22 cellular contexts compared by ENCODE assay signal in genomic region chr1:14466006-14466405, GRCh38.
DNase-seq lines count a peak whose midpoint lies in the region; FAIRE-seq and TF ChIP-seq lines count a peak whose summit lies in the region.
"Had no signal": no experiment of that assay in that cellular context is flagged by ENCODE, and none has a peak within 500 bp of the region (broad histone marks: within the 10 kb centered on the region; RNA-seq: fewer than 3 reads in every experiment).

No MANE protein-coding gene starts in this region.

- dilution Hi-C loops in keratinocyte (cut with MboI; ENCODE audit: extremely low pct_ligation_motif_present, low sequenced_read_pairs), result no loop called here

- H2AK5ac ChIP-seq in trophoblast cell (ENCODE audit: low read length), result no peak overlapping the region

- H2BK120ac ChIP-seq in trophoblast cell (ENCODE audit: insufficient read depth, low read length, poor library complexity), result no peak overlapping the region

- no peak overlapping the region for H4K8ac ChIP-seq in trophoblast cell (ENCODE audit: low read depth, low read length)

- H3K27me3 ChIP-seq in keratinocyte (ENCODE audit: control insufficient read depth, extremely low read depth, insufficient read depth, low read length), result no peaks in the 10 kb centered on the region
- no peaks in the 10 kb centered on the region for H3K27me3 ChIP-seq in trophoblast cell (ENCODE audit: insufficient read depth, low read length)

- H4K20me1 ChIP-seq in keratinocyte (ENCODE audit: control insufficient read depth, extremely low read depth, insufficient read depth, low read length), result no peaks in the 10 kb centered on the region

- DNase-seq in NCI-H1417 (lab: John Stamatoyannopoulos, UW) (peak in 2 of 3 experiments; percentile 4 to 29), NCI-H1417 treated with DMSO at 0.1 percent for 48 hours (lab: John Stamatoyannopoulos, UW) (no peak), NCI-H526 (lab: John Stamatoyannopoulos, UW) (peak; percentile 76 to 77), keratinocyte (ENCODE audit: low read depth, low spot score) (no peak), trophoblast cell (peak; percentile 49 to 76), AG08395 (ENCODE audit: low spot score) (no peak)
- no peak for DNase-seq in activated CD4-positive, alpha-beta T cell treated with anti-CD3 and anti-CD28 coated beads for 1 hour
- no peak for DNase-seq in effector CD8-positive, alpha-beta T cell (lab: John Stamatoyannopoulos, UW)
- DNase-seq: 8988T, ACHN, DMS53, Kasumi-1, MV-4-11, NCI-H1105 treated with DMSO at 0.1 percent for 48 hours, NCI-H1694, NCI-H2029 treated with DMSO at 0.1 percent for 48 hours, NCI-H2227 treated with DMSO at 0.1 percent for 48 hours, SHP77 had no signal

- H3K9me1 ChIP-seq in keratinocyte (ENCODE audit: control insufficient read depth, extremely low read depth, insufficient read depth, low read length), result no peaks in the 10 kb centered on the region

- TF ChIP-seq CTCF in keratinocyte (optimal IDR thresholded peaks at IDR 0.05 in 1 of 3, IDR thresholded peaks at IDR 0.05 in 1 of 3, conservative IDR thresholded peaks at IDR 0.05 in 1 of 3; ENCODE audit: extremely low read depth in 1 of 3, insufficient read depth in 2 of 3, low read length in 3 of 3), result no peak

- no peak overlapping the region for H3K18ac ChIP-seq in trophoblast cell (ENCODE audit: low read length)

- WGBS in trophoblast cell (ENCODE audit: extremely low coverage, insufficient coverage, insufficient read length), result no CpG with 5 or more reads among the region's 4 CpGs

- H4K12ac ChIP-seq in trophoblast cell (ENCODE audit: low read depth, low read length), result no peak overlapping the region

- H3K9ac ChIP-seq in keratinocyte (ENCODE audit: control insufficient read depth, extremely low read depth, insufficient read depth, low read length), result no peak overlapping the region
- H3K9ac ChIP-seq in trophoblast cell (ENCODE audit: low read length), result no peak overlapping the region

- H3K4me1 ChIP-seq in keratinocyte (ENCODE audit: control insufficient read depth, extremely low read depth, insufficient read depth, low read length) (no peaks in the 10 kb centered on the region), trophoblast cell (ENCODE audit: control insufficient read depth in 1 of 2, insufficient read depth in 2 of 2, low read length in 2 of 2) (no peaks in the 10 kb centered on the region)

- H4K91ac ChIP-seq in trophoblast cell (ENCODE audit: low read depth, low read length), result no peak overlapping the region

- H3K79me2 ChIP-seq in keratinocyte (ENCODE audit: control insufficient read depth, insufficient read depth, low read length), result no peaks in the 10 kb centered on the region
- no peaks in the 10 kb centered on the region for H3K79me2 ChIP-seq in trophoblast cell (ENCODE audit: control insufficient read depth, insufficient read depth, low read length, poor library complexity)

- H3K36me3 ChIP-seq in keratinocyte (ENCODE audit: control insufficient read depth in 2 of 2, extremely low read depth in 1 of 2, insufficient read depth in 2 of 2, low read length in 2 of 2) (no peaks in the 10 kb centered on the region), trophoblast cell (ENCODE audit: control insufficient read depth in 1 of 2, insufficient read depth in 2 of 2, low read length in 2 of 2) (no peaks in the 10 kb centered on the region)

- no peak overlapping the region for H3K23ac ChIP-seq in trophoblast cell (ENCODE audit: low read length)

- no peaks in the 10 kb centered on the region for H3K79me1 ChIP-seq in trophoblast cell (ENCODE audit: low read length)

- H3K4ac ChIP-seq in trophoblast cell (ENCODE audit: low read depth, low read length), result no peak overlapping the region

- H3K9me3 ChIP-seq in keratinocyte (ENCODE audit: control insufficient read depth, low read depth, low read length), result no peaks in the 10 kb centered on the region
- no peaks in the 10 kb centered on the region for H3K9me3 ChIP-seq in trophoblast cell (ENCODE audit: insufficient read depth, low read depth, low read length)

- H3K14ac ChIP-seq in trophoblast cell (ENCODE audit: low read length), result no peak overlapping the region

- no peak overlapping the region for H3K4me2 ChIP-seq in keratinocyte (ENCODE audit: control insufficient read depth, extremely low read depth, insufficient read depth, low read depth, low read length)
- no peak overlapping the region for H3K4me2 ChIP-seq in trophoblast cell (ENCODE audit: low read length)

- no peak overlapping the region for H2BK12ac ChIP-seq in trophoblast cell (ENCODE audit: low read length)

- H2AFZ ChIP-seq in keratinocyte (ENCODE audit: control insufficient read depth, low read length) (peak overlapping the region; percentile 13), trophoblast cell (ENCODE audit: insufficient read depth, low read length, poor library complexity) (no peak overlapping the region)

- H2BK5ac ChIP-seq in trophoblast cell (ENCODE audit: low read depth, low read length, poor library complexity), result no peak overlapping the region

- H3K27ac ChIP-seq in keratinocyte (ENCODE audit: control insufficient read depth, insufficient read depth, low read length) (no peak overlapping the region), trophoblast cell (ENCODE audit: low read depth, low read length) (no peak overlapping the region)
- H3K27ac ChIP-seq: RWPE1, SK-N-MC had no signal

- FAIRE-seq in keratinocyte (lab: Jason Lieb, UNC), result no peak
- FAIRE-seq: GM18507, K562 had no signal

- H3K4me3 ChIP-seq in keratinocyte (ENCODE audit: control insufficient read depth in 2 of 3, extremely low read depth in 1 of 3, insufficient read depth in 2 of 3, low read depth in 1 of 3, low read length in 3 of 3) (no peak overlapping the region), trophoblast cell (ENCODE audit: low read depth, low read length) (no peak overlapping the region)
- H3K4me3 ChIP-seq: K562, SK-N-MC had no signal

Comparison
In these comparisons a context has a peak if more than half of its experiments do, and no peak if none do; other contexts are left out.
1. DNase-seq: peak in NCI-H1417 (2 of 3), NCI-H526 (2 of 2) and trophoblast cell (2 of 2); none in NCI-H1417 treated with DMSO at 0.1 percent for 48 hours (single experiment), keratinocyte (single experiment), AG08395 (single experiment), activated CD4-positive, alpha-beta T cell treated with anti-CD3 and anti-CD28 coated beads for 1 hour (single experiment) and effector CD8-positive, alpha-beta T cell (single experiment).